ENCODE assay signal across 1 cellular context in the genomic region with DNA sequence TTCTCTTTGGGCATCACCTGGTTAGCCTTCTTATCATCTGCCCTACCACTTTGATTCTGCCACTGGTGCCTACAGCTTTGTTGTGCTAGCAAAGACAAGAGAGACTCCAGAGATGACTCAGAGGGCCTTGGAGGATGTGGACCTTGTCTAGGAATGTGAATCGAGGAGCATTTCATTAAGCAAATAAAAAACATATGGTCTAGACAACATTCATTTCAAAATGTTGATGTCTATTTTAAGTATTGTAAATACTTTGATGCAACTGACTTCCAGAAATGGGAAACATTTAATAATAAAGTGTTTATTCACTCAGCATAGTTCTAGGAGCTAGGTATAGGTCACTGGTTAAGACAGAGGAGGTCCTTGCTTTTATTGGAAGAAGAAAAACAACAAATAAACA.
A peak's percentile ranks its signal among the peaks of the same experiment; 100 is the strongest.
TF ChIP-seq lines count a peak whose summit lies in the region.

No MANE protein-coding gene starts in this region.

TF ChIP-seq in SK-N-SH, 30 proteins besides CTCF, POLR2A, EP300 and RAD21 (continued from another document):
- TF ChIP-seq TAF1 (IDR thresholded peaks at IDR 0.05; ENCODE audit: borderline replicate concordance, low read depth, low read length), result no peak
- TF ChIP-seq RCOR1 (IDR thresholded peaks at IDR 0.05; ENCODE audit: low read length), result no peak
- TF ChIP-seq EZH2phosphoT487 (IDR thresholded peaks at IDR 0.05; ENCODE audit: borderline replicate concordance, low read depth), result no peak
- no peak for TF ChIP-seq SMC3 (IDR thresholded peaks at IDR 0.05; ENCODE audit: low read depth, low read length)
- TF ChIP-seq MXI1 (IDR thresholded peaks at IDR 0.05; ENCODE audit: low read depth, low read length), result no peak
- TF ChIP-seq, protein P1, sequence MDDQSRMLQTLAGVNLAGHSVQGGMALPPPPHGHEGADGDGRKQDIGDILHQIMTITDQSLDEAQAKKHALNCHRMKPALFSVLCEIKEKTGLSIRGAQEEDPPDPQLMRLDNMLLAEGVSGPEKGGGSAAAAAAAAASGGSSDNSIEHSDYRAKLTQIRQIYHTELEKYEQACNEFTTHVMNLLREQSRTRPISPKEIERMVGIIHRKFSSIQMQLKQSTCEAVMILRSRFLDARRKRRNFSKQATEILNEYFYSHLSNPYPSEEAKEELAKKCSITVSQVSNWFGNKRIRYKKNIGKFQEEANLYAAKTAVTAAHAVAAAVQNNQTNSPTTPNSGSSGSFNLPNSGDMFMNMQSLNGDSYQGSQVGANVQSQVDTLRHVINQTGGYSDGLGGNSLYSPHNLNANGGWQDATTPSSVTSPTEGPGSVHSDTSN (IDR thresholded peaks at IDR 0.05), result peak; percentile 48; the same call in 1 of the 2 replicates
- TF ChIP-seq SIN3A (IDR thresholded peaks at IDR 0.05; ENCODE audit: borderline replicate concordance, low read depth, low read length), result no peak
- TF ChIP-seq FOSL2 (IDR thresholded peaks at IDR 0.05; ENCODE audit: borderline replicate concordance, low read depth), result peak; percentile 66
- no peak for TF ChIP-seq NRF1 (IDR thresholded peaks at IDR 0.05; ENCODE audit: low read depth, low read length)
- TF ChIP-seq, protein P2, sequence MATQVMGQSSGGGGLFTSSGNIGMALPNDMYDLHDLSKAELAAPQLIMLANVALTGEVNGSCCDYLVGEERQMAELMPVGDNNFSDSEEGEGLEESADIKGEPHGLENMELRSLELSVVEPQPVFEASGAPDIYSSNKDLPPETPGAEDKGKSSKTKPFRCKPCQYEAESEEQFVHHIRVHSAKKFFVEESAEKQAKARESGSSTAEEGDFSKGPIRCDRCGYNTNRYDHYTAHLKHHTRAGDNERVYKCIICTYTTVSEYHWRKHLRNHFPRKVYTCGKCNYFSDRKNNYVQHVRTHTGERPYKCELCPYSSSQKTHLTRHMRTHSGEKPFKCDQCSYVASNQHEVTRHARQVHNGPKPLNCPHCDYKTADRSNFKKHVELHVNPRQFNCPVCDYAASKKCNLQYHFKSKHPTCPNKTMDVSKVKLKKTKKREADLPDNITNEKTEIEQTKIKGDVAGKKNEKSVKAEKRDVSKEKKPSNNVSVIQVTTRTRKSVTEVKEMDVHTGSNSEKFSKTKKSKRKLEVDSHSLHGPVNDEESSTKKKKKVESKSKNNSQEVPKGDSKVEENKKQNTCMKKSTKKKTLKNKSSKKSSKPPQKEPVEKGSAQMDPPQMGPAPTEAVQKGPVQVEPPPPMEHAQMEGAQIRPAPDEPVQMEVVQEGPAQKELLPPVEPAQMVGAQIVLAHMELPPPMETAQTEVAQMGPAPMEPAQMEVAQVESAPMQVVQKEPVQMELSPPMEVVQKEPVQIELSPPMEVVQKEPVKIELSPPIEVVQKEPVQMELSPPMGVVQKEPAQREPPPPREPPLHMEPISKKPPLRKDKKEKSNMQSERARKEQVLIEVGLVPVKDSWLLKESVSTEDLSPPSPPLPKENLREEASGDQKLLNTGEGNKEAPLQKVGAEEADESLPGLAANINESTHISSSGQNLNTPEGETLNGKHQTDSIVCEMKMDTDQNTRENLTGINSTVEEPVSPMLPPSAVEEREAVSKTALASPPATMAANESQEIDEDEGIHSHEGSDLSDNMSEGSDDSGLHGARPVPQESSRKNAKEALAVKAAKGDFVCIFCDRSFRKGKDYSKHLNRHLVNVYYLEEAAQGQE (IDR thresholded peaks at IDR 0.05; ENCODE audit: low read depth, low read length), result no peak
- TF ChIP-seq JUND (IDR thresholded peaks at IDR 0.05), result peak; percentile 71
- 0 out of 2 replicates have a peak, but pooled peaks have one; percentile 29 for TF ChIP-seq POLR2AphosphoS5 (IDR thresholded peaks at IDR 0.05; ENCODE audit: low read depth, low read length)
- no peak for TF ChIP-seq RFX5 (IDR thresholded peaks at IDR 0.05; ENCODE audit: low read length)
- TF ChIP-seq, protein P3, sequence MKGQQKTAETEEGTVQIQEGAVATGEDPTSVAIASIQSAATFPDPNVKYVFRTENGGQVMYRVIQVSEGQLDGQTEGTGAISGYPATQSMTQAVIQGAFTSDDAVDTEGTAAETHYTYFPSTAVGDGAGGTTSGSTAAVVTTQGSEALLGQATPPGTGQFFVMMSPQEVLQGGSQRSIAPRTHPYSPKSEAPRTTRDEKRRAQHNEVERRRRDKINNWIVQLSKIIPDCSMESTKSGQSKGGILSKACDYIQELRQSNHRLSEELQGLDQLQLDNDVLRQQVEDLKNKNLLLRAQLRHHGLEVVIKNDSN (IDR thresholded peaks at IDR 0.05; ENCODE audit: borderline replicate concordance, low read depth), result no peak
- no peak for TF ChIP-seq GATA2 (CRISPR knock-in tag; IDR thresholded peaks at IDR 0.05)
- TF ChIP-seq YY1 (IDR thresholded peaks at IDR 0.05; ENCODE audit: low read depth), result no peak
- TF ChIP-seq, protein P4, sequence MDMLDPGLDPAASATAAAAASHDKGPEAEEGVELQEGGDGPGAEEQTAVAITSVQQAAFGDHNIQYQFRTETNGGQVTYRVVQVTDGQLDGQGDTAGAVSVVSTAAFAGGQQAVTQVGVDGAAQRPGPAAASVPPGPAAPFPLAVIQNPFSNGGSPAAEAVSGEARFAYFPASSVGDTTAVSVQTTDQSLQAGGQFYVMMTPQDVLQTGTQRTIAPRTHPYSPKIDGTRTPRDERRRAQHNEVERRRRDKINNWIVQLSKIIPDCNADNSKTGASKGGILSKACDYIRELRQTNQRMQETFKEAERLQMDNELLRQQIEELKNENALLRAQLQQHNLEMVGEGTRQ (IDR thresholded peaks at IDR 0.05; ENCODE audit: borderline replicate concordance, low read depth, low read length), result no peak
- no peak for TF ChIP-seq FOXJ3 (CRISPR knock-in tag; IDR thresholded peaks at IDR 0.05)
- peak; percentile 92 for TF ChIP-seq TCF12 (IDR thresholded peaks at IDR 0.05)
- peak; percentile 30; the same call in 1 of the 2 replicates for TF ChIP-seq TEAD4 (IDR thresholded peaks at IDR 0.05; ENCODE audit: borderline replicate concordance, insufficient read depth)
- TF ChIP-seq MEF2A (IDR thresholded peaks at IDR 0.05; ENCODE audit: borderline replicate concordance, low read depth), result 0 out of 2 replicates have a peak, but pooled peaks have one; percentile 28
- TF ChIP-seq GABPA (IDR thresholded peaks at IDR 0.05; ENCODE audit: low read depth), result no peak
- no peak for TF ChIP-seq CHD2 (IDR thresholded peaks at IDR 0.05; ENCODE audit: low read length, partially characterized antibody)
- TF ChIP-seq, protein P5, sequence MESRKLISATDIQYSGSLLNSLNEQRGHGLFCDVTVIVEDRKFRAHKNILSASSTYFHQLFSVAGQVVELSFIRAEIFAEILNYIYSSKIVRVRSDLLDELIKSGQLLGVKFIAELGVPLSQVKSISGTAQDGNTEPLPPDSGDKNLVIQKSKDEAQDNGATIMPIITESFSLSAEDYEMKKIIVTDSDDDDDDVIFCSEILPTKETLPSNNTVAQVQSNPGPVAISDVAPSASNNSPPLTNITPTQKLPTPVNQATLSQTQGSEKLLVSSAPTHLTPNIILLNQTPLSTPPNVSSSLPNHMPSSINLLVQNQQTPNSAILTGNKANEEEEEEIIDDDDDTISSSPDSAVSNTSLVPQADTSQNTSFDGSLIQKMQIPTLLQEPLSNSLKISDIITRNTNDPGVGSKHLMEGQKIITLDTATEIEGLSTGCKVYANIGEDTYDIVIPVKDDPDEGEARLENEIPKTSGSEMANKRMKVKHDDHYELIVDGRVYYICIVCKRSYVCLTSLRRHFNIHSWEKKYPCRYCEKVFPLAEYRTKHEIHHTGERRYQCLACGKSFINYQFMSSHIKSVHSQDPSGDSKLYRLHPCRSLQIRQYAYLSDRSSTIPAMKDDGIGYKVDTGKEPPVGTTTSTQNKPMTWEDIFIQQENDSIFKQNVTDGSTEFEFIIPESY (IDR thresholded peaks at IDR 0.05; ENCODE audit: borderline replicate concordance, low read depth), result no peak
- TF ChIP-seq, protein P6, sequence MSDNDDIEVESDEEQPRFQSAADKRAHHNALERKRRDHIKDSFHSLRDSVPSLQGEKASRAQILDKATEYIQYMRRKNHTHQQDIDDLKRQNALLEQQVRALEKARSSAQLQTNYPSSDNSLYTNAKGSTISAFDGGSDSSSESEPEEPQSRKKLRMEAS (IDR thresholded peaks at IDR 0.05; ENCODE audit: low read depth), result no peak
- TF ChIP-seq FOXM1 (IDR thresholded peaks at IDR 0.05; ENCODE audit: low read depth), result no peak
- peak; percentile 9; the same call in 1 of the 2 replicates for TF ChIP-seq NFIC (IDR thresholded peaks at IDR 0.05; ENCODE audit: borderline replicate concordance)
